1 cellular context compared by ENCODE assay signal in the genomic region with DNA sequence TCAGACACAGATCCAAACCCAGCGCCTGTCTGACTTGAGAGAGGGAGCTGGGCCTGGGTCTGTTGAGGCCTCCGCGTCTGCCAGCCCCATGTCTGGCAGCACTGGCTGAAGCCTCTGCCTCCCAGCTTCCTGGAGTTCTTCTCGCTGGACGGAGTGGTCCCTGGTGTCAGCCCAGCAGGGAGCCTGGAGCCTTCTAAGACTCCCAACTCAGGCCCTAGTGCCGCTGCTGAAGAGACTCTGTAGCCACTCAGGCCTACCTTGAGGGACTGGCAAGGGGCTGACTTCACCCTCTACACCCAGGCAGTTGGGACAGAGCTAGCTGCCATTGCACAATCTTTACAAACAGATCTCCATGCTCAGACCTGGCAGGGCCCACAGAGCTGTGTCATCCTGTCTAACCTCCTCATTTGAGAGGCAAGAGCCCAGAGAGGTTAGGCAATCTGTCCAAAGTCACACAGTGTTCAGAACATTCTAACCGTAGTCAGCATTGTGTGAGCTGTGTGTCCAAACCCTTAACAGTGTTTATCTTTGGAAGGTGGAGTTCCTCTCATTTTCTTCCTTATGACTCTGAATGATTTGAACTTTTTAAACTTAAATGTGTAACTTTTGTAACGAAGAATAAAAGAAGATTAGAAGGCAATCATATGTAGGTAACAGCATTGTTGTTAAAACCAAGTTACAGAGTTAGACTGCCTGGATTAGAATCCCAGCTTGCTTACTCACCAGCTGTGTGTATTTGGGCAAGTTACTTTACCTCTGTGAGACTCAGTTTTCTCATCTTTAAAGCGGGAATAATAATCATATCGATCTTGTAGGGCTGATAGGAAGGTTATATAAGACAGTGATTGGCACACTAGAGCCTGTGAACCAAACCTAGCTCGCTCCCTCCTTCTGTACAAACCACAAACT.
A peak's percentile ranks its signal among the peaks of the same experiment; 100 is the strongest.
TF ChIP-seq lines count a peak whose summit lies in the region.

No MANE protein-coding gene starts in this region.

TF ChIP-seq in HepG2, 621 proteins besides CTCF, POLR2A, EP300 and RAD21 (continued from another document):
- TF ChIP-seq, protein P1, sequence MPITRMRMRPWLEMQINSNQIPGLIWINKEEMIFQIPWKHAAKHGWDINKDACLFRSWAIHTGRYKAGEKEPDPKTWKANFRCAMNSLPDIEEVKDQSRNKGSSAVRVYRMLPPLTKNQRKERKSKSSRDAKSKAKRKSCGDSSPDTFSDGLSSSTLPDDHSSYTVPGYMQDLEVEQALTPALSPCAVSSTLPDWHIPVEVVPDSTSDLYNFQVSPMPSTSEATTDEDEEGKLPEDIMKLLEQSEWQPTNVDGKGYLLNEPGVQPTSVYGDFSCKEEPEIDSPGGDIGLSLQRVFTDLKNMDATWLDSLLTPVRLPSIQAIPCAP (CRISPR knock-in tag; IDR thresholded peaks at IDR 0.05; ENCODE audit: low read depth): no peak
- TF ChIP-seq MIER2 (CRISPR knock-in tag; IDR thresholded peaks at IDR 0.05): peak; percentile 50; the same call in 1 of the 2 replicates
- no peak for TF ChIP-seq ZNF782 (CRISPR knock-in tag; IDR thresholded peaks at IDR 0.05; ENCODE audit: borderline replicate concordance)
- no peak for TF ChIP-seq ZNF670 (CRISPR knock-in tag; IDR thresholded peaks at IDR 0.05; ENCODE audit: borderline replicate concordance)
- peak; percentile 51; the same call in 1 of the 2 replicates for TF ChIP-seq ZNF350 (CRISPR knock-in tag; IDR thresholded peaks at IDR 0.05; ENCODE audit: borderline replicate concordance, low read depth)
- peak; percentile 69 for TF ChIP-seq TEAD3 (CRISPR knock-in tag; optimal IDR thresholded peaks at IDR 0.05; ENCODE audit: borderline replicate concordance)
- TF ChIP-seq ZNF143 (CRISPR knock-in tag; IDR thresholded peaks at IDR 0.05): no peak
- TF ChIP-seq MZF1 (CRISPR knock-in tag; IDR thresholded peaks at IDR 0.05; ENCODE audit: borderline replicate concordance): no peak
- TF ChIP-seq SRSF9 (IDR thresholded peaks at IDR 0.05; ENCODE audit: borderline replicate concordance, insufficient read depth, low read depth, low read length, poor library complexity, severe bottlenecking): no peak
- no peak for TF ChIP-seq HOXA9 (CRISPR knock-in tag; IDR thresholded peaks at IDR 0.05; ENCODE audit: borderline replicate concordance)
- TF ChIP-seq ZNF816 (CRISPR knock-in tag; IDR thresholded peaks at IDR 0.05; ENCODE audit: borderline replicate concordance): 0 out of 2 replicates have a peak, but pooled peaks have one; percentile 28
- peak; percentile 11; the same call in 1 of the 2 replicates for TF ChIP-seq CREM (IDR thresholded peaks at IDR 0.05)
- no peak for TF ChIP-seq CREM (CRISPR knock-in tag; IDR thresholded peaks at IDR 0.05)
- TF ChIP-seq ATF7 (IDR thresholded peaks at IDR 0.05): peak; percentile 54; the same call in 1 of the 2 replicates
- TF ChIP-seq ATF7 (CRISPR knock-in tag; IDR thresholded peaks at IDR 0.05): peak; percentile 55; the same call in 1 of the 2 replicates
- TF ChIP-seq HNRNPH1 (optimal IDR thresholded peaks at IDR 0.05; ENCODE audit: low read depth, low read length): no peak
- TF ChIP-seq SATB2 (CRISPR knock-in tag; IDR thresholded peaks at IDR 0.05): no peak
- TF ChIP-seq, protein P2, sequence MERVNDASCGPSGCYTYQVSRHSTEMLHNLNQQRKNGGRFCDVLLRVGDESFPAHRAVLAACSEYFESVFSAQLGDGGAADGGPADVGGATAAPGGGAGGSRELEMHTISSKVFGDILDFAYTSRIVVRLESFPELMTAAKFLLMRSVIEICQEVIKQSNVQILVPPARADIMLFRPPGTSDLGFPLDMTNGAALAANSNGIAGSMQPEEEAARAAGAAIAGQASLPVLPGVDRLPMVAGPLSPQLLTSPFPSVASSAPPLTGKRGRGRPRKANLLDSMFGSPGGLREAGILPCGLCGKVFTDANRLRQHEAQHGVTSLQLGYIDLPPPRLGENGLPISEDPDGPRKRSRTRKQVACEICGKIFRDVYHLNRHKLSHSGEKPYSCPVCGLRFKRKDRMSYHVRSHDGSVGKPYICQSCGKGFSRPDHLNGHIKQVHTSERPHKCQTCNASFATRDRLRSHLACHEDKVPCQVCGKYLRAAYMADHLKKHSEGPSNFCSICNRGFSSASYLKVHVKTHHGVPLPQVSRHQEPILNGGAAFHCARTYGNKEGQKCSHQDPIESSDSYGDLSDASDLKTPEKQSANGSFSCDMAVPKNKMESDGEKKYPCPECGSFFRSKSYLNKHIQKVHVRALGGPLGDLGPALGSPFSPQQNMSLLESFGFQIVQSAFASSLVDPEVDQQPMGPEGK (CRISPR knock-in tag; IDR thresholded peaks at IDR 0.05): peak; percentile 78
- peak; percentile 60 for TF ChIP-seq RARA (CRISPR knock-in tag; IDR thresholded peaks at IDR 0.05)
- TF ChIP-seq KMT2A (CRISPR knock-in tag; IDR thresholded peaks at IDR 0.05): no peak
- TF ChIP-seq, protein P3, sequence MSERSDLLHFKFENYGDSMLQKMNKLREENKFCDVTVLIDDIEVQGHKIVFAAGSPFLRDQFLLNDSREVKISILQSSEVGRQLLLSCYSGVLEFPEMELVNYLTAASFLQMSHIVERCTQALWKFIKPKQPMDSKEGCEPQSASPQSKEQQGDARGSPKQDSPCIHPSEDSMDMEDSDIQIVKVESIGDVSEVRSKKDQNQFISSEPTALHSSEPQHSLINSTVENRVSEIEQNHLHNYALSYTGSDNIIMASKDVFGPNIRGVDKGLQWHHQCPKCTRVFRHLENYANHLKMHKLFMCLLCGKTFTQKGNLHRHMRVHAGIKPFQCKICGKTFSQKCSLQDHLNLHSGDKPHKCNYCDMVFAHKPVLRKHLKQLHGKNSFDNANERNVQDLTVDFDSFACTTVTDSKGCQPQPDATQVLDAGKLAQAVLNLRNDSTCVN (CRISPR knock-in tag; IDR thresholded peaks at IDR 0.05; ENCODE audit: borderline replicate concordance): 0 out of 2 replicates have a peak, but pooled peaks have one; percentile 16
- TF ChIP-seq TAF1 (CRISPR knock-in tag; IDR thresholded peaks at IDR 0.05): 0 out of 2 replicates have a peak, but pooled peaks have one; percentile 24
- no peak for TF ChIP-seq SRF (IDR thresholded peaks at IDR 0.05; ENCODE audit: low read depth, low read length)
- TF ChIP-seq CHD2 (IDR thresholded peaks at IDR 0.05; ENCODE audit: low read depth, low read length): no peak
- TF ChIP-seq GATAD2A (CRISPR knock-in tag; IDR thresholded peaks at IDR 0.05): peak; percentile 93
- TF ChIP-seq ZMYM3 (CRISPR knock-in tag; IDR thresholded peaks at IDR 0.05): peak; percentile 100
- TF ChIP-seq, protein P4, sequence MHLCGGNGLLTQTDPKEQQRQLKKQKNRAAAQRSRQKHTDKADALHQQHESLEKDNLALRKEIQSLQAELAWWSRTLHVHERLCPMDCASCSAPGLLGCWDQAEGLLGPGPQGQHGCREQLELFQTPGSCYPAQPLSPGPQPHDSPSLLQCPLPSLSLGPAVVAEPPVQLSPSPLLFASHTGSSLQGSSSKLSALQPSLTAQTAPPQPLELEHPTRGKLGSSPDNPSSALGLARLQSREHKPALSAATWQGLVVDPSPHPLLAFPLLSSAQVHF (CRISPR knock-in tag; IDR thresholded peaks at IDR 0.05): no peak
- 0 out of 2 replicates have a peak, but pooled peaks have one; percentile 75 for TF ChIP-seq NFE2L1 (CRISPR knock-in tag; IDR thresholded peaks at IDR 0.05; ENCODE audit: borderline replicate concordance)
- peak; percentile 92 for TF ChIP-seq FOSL2 (CRISPR knock-in tag; IDR thresholded peaks at IDR 0.05)
- TF ChIP-seq ZNF768 (CRISPR knock-in tag; IDR thresholded peaks at IDR 0.05): peak; percentile 99
- no peak for TF ChIP-seq KDM5B (CRISPR knock-in tag; IDR thresholded peaks at IDR 0.05; ENCODE audit: borderline replicate concordance)
- TF ChIP-seq KLF11 (CRISPR knock-in tag; IDR thresholded peaks at IDR 0.05): no peak
- TF ChIP-seq, protein P5, sequence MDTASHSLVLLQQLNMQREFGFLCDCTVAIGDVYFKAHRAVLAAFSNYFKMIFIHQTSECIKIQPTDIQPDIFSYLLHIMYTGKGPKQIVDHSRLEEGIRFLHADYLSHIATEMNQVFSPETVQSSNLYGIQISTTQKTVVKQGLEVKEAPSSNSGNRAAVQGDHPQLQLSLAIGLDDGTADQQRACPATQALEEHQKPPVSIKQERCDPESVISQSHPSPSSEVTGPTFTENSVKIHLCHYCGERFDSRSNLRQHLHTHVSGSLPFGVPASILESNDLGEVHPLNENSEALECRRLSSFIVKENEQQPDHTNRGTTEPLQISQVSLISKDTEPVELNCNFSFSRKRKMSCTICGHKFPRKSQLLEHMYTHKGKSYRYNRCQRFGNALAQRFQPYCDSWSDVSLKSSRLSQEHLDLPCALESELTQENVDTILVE (CRISPR knock-in tag; IDR thresholded peaks at IDR 0.05): peak; percentile 62; the same call in 1 of the 2 replicates
- TF ChIP-seq, protein P6, sequence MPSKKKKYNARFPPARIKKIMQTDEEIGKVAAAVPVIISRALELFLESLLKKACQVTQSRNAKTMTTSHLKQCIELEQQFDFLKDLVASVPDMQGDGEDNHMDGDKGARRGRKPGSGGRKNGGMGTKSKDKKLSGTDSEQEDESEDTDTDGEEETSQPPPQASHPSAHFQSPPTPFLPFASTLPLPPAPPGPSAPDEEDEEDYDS (CRISPR knock-in tag; IDR thresholded peaks at IDR 0.05): peak; percentile 42; the same call in 1 of the 2 replicates
- TF ChIP-seq, protein P7, sequence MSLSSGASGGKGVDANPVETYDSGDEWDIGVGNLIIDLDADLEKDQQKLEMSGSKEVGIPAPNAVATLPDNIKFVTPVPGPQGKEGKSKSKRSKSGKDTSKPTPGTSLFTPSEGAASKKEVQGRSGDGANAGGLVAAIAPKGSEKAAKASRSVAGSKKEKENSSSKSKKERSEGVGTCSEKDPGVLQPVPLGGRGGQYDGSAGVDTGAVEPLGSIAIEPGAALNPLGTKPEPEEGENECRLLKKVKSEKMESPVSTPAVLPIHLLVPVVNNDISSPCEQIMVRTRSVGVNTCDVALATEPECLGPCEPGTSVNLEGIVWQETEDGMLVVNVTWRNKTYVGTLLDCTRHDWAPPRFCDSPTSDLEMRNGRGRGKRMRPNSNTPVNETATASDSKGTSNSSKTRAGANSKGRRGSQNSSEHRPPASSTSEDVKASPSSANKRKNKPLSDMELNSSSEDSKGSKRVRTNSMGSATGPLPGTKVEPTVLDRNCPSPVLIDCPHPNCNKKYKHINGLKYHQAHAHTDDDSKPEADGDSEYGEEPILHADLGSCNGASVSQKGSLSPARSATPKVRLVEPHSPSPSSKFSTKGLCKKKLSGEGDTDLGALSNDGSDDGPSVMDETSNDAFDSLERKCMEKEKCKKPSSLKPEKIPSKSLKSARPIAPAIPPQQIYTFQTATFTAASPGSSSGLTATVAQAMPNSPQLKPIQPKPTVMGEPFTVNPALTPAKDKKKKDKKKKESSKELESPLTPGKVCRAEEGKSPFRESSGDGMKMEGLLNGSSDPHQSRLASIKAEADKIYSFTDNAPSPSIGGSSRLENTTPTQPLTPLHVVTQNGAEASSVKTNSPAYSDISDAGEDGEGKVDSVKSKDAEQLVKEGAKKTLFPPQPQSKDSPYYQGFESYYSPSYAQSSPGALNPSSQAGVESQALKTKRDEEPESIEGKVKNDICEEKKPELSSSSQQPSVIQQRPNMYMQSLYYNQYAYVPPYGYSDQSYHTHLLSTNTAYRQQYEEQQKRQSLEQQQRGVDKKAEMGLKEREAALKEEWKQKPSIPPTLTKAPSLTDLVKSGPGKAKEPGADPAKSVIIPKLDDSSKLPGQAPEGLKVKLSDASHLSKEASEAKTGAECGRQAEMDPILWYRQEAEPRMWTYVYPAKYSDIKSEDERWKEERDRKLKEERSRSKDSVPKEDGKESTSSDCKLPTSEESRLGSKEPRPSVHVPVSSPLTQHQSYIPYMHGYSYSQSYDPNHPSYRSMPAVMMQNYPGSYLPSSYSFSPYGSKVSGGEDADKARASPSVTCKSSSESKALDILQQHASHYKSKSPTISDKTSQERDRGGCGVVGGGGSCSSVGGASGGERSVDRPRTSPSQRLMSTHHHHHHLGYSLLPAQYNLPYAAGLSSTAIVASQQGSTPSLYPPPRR (CRISPR knock-in tag; IDR thresholded peaks at IDR 0.05; ENCODE audit: borderline replicate concordance): peak; percentile 51; the same call in 1 of the 2 replicates
- TF ChIP-seq RXRB (CRISPR knock-in tag; IDR thresholded peaks at IDR 0.05; ENCODE audit: borderline replicate concordance): peak; percentile 53; the same call in 1 of the 2 replicates
- no peak for TF ChIP-seq SMARCC2 (IDR thresholded peaks at IDR 0.05)
- TF ChIP-seq ZFP41 (CRISPR knock-in tag; IDR thresholded peaks at IDR 0.05; ENCODE audit: borderline replicate concordance): no peak
- TF ChIP-seq, protein P8, sequence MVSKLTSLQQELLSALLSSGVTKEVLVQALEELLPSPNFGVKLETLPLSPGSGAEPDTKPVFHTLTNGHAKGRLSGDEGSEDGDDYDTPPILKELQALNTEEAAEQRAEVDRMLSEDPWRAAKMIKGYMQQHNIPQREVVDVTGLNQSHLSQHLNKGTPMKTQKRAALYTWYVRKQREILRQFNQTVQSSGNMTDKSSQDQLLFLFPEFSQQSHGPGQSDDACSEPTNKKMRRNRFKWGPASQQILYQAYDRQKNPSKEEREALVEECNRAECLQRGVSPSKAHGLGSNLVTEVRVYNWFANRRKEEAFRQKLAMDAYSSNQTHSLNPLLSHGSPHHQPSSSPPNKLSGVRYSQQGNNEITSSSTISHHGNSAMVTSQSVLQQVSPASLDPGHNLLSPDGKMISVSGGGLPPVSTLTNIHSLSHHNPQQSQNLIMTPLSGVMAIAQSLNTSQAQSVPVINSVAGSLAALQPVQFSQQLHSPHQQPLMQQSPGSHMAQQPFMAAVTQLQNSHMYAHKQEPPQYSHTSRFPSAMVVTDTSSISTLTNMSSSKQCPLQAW (CRISPR knock-in tag; IDR thresholded peaks at IDR 0.05): peak; percentile 82
- no peak for TF ChIP-seq AGO1 (IDR thresholded peaks at IDR 0.05; ENCODE audit: low read depth, low read length, poor library complexity, severe bottlenecking)
- TF ChIP-seq HMG20B (CRISPR knock-in tag; conservative IDR thresholded peaks at IDR 0.05): peak; percentile 64; the same call in 1 of the 2 replicates
- peak; percentile 67 for TF ChIP-seq NCOA2 (CRISPR knock-in tag; IDR thresholded peaks at IDR 0.05)
- TF ChIP-seq FOXC1 (CRISPR knock-in tag; IDR thresholded peaks at IDR 0.05; ENCODE audit: borderline replicate concordance): no peak
